In genomic region chr1:110766336-110766647, GRCh38 we compare ENCODE assay signal across 9 cellular contexts.
"Had no signal": no experiment of that assay in that cellular context is flagged by ENCODE, and none has a peak within 500 bp of the region (broad histone marks: within the 10 kb centered on the region; RNA-seq: fewer than 3 reads in every experiment).

No MANE protein-coding gene starts in this region.

- H3K9me3 ChIP-seq: sigmoid colon, testis had no signal

- H3K27ac Mint-ChIP-seq: activated naive CD8-positive, alpha-beta T cell; effector memory CD8-positive, alpha-beta T cell; natural killer cell; stimulated activated effector memory CD8-positive, alpha-beta T cell treated with anti-CD3 and anti-CD28 coated beads, Interleukin-12 subunit alpha, Interleukin-12 subunit beta, amount 100 ng/mL, for 72 hours; type B pancreatic cell had no signal

- H3K36me3 ChIP-seq: sigmoid colon had no signal

- H3K4me2 ChIP-seq: hepatocyte had no signal

- H3K4me3 Mint-ChIP-seq: activated naive CD8-positive, alpha-beta T cell; effector memory CD8-positive, alpha-beta T cell; natural killer cell; stimulated activated effector memory CD8-positive, alpha-beta T cell treated with anti-CD3 and anti-CD28 coated beads, Interleukin-12 subunit alpha, Interleukin-12 subunit beta, amount 100 ng/mL, for 72 hours; type B pancreatic cell had no signal

- DNase-seq: natural killer cell, sigmoid colon had no signal

- H3K79me2 ChIP-seq: hepatocyte had no signal

- H3K4me1 ChIP-seq: sigmoid colon, testis had no signal

- H3K9me3 Mint-ChIP-seq: effector memory CD8-positive, alpha-beta T cell; natural killer cell; stimulated activated effector memory CD8-positive, alpha-beta T cell treated with anti-CD3 and anti-CD28 coated beads, Interleukin-12 subunit alpha, Interleukin-12 subunit beta, amount 100 ng/mL, for 72 hours; type B pancreatic cell had no signal

- H3K27ac ChIP-seq: epithelial cell of prostate, hepatocyte, sigmoid colon, testis had no signal

- H3K36me3 Mint-ChIP-seq: activated naive CD8-positive, alpha-beta T cell; natural killer cell; stimulated activated effector memory CD8-positive, alpha-beta T cell treated with anti-CD3 and anti-CD28 coated beads, Interleukin-12 subunit alpha, Interleukin-12 subunit beta, amount 100 ng/mL, for 72 hours; type B pancreatic cell had no signal

- H2AFZ ChIP-seq: hepatocyte had no signal

- H3K4me3 ChIP-seq: hepatocyte, sigmoid colon, testis had no signal

- H3K27me3 ChIP-seq: testis had no signal
